16 cellular contexts compared by ENCODE assay signal in the genomic region with DNA sequence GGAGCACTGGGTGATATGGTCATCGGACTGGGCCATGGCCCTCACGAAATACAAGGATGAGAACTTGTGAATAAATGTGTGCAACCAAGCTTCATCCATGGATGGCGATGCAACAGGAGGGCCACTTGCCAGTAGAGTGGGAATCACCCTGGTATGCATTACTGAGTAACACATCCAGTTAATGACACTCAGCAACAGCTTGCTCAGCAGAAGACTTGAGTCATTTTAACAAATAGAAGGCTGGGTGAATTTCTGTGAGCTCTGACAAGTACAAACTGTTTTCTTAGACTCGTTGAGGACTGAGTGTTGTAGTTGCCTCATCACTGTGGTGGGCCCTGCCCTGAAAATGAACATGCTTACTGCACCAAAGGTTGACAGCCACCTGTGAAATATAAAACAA.
DNase-seq lines count a peak whose midpoint lies in the region; ATAC-seq, FAIRE-seq and TF ChIP-seq lines count a peak whose summit lies in the region.
"Had no signal": no experiment of that assay in that cellular context is flagged by ENCODE, and none has a peak within 500 bp of the region (broad histone marks: within the 10 kb centered on the region; RNA-seq: fewer than 3 reads in every experiment).

No MANE protein-coding gene starts in this region.

- TF ChIP-seq EP300 in A549 (IDR thresholded peaks at IDR 0.05) = no peak

- H3K4me1 ChIP-seq in A549 = no peaks in the 10 kb centered on the region
- H3K4me1 ChIP-seq: parathyroid adenoma, tibial artery had no signal

- TF ChIP-seq CTCF in A549 (IDR thresholded peaks at IDR 0.05) = no peak

- no peaks in the 10 kb centered on the region for H3K9me3 Mint-ChIP-seq in stimulated activated memory B cell treated with anti-CD40 and anti-IgM and Interleukin-4, amounts not matched to agents 10 μg/mL and 1 μg/mL and 100 μg/mL, for 72 hours
- H3K9me3 Mint-ChIP-seq in activated CD4-positive, alpha-beta T cell treated with anti-CD3 and anti-CD28 coated beads, Interleukin-2, amount 10 ng/mL, durations not matched to agents 7 days and 5 days = peaks cover 2% of the 10 kb centered on the region

- POLR2A ChIA-PET in A549 (lab: Yijun Ruan, JAX) = no interaction called here
- POLR2A ChIA-PET in activated CD4-positive, alpha-beta T cell treated with anti-CD3 and anti-CD28 coated beads, Interleukin-2, amount 10 ng/mL, durations not matched to agents 7 days and 5 days (lab: Charles Lee) = no interaction called here

- H3K27ac ChIP-seq in A549 = peak overlapping the region; percentile 36 to 43; a peak in 4 of 6 replicates
- H3K27ac ChIP-seq: parathyroid adenoma, tibial artery had no signal

- H3K4me1 Mint-ChIP-seq in stimulated activated memory B cell treated with anti-CD40 and anti-IgM and Interleukin-4, amounts not matched to agents 10 μg/mL and 1 μg/mL and 100 μg/mL, for 72 hours = no peaks in the 10 kb centered on the region
- no peaks in the 10 kb centered on the region for H3K4me1 Mint-ChIP-seq in activated CD4-positive, alpha-beta T cell treated with anti-CD3 and anti-CD28 coated beads, Interleukin-2, amount 10 ng/mL, durations not matched to agents 7 days and 5 days

- TF ChIP-seq POLR2A in A549 (IDR thresholded peaks at IDR 0.05; ENCODE audit: low read length) = no peak

- H3K9me3 ChIP-seq in A549 = no peaks in the 10 kb centered on the region
- H3K9me3 ChIP-seq: HAP-1, tibial artery had no signal

- H3K36me3 Mint-ChIP-seq in stimulated activated memory B cell treated with anti-CD40 and anti-IgM and Interleukin-4, amounts not matched to agents 10 μg/mL and 1 μg/mL and 100 μg/mL, for 72 hours = no peaks in the 10 kb centered on the region
- H3K36me3 Mint-ChIP-seq in activated CD4-positive, alpha-beta T cell treated with anti-CD3 and anti-CD28 coated beads, Interleukin-2, amount 10 ng/mL, durations not matched to agents 7 days and 5 days (ENCODE audit: low read depth) = no peaks in the 10 kb centered on the region

- CTCF ChIA-PET in A549 (lab: Yijun Ruan, JAX) = no interaction called here
- CTCF ChIA-PET in activated CD4-positive, alpha-beta T cell treated with anti-CD3 and anti-CD28 coated beads, Interleukin-2, amount 10 ng/mL, durations not matched to agents 7 days and 5 days (lab: Charles Lee) = no interaction called here

- H3K4me2 ChIP-seq in A549 = no peak overlapping the region

- WGBS in A549 (ENCODE audit: missing lambda C conversion rate) = 40% methylated on average over 4 of the region's 4 CpGs

- TF ChIP-seq RAD21 in A549 (conservative IDR thresholded peaks at IDR 0.05 in 1 of 2, IDR thresholded peaks at IDR 0.05 in 1 of 2) = no peak

- ATAC-seq in A549 (peak; percentile 27 to 47; a peak in 2 of 6 replicates), GM21619 (IDR thresholded peaks at IDR 0.05; ENCODE audit: unreplicated experiment) (no peak), HG03196 (IDR thresholded peaks at IDR 0.05; ENCODE audit: unreplicated experiment) (no peak)
- no peak for ATAC-seq in stimulated activated memory B cell treated with anti-CD40 and anti-IgM and Interleukin-4, amounts not matched to agents 10 μg/mL and 1 μg/mL and 100 μg/mL, for 72 hours
- ATAC-seq: activated CD8-positive, alpha-beta T cell treated with anti-CD3 and anti-CD28 coated beads, Interleukin-2, amount 10 ng/mL, durations not matched to agents 7 days and 5 days; Panc1 had no signal

- FAIRE-seq in A549 (lab: Jason Lieb, UNC) = no peak

- H3K27ac Mint-ChIP-seq in stimulated activated memory B cell treated with anti-CD40 and anti-IgM and Interleukin-4, amounts not matched to agents 10 μg/mL and 1 μg/mL and 100 μg/mL, for 72 hours = no peak overlapping the region
- no peak overlapping the region for H3K27ac Mint-ChIP-seq in activated CD4-positive, alpha-beta T cell treated with anti-CD3 and anti-CD28 coated beads, Interleukin-2, amount 10 ng/mL, durations not matched to agents 7 days and 5 days
- H3K27ac Mint-ChIP-seq: activated CD8-positive, alpha-beta T cell treated with anti-CD3 and anti-CD28 coated beads, Interleukin-2, amount 10 ng/mL, durations not matched to agents 7 days and 5 days had no signal

- H3K27me3 Mint-ChIP-seq in stimulated activated memory B cell treated with anti-CD40 and anti-IgM and Interleukin-4, amounts not matched to agents 10 μg/mL and 1 μg/mL and 100 μg/mL, for 72 hours = no peaks in the 10 kb centered on the region
- H3K27me3 Mint-ChIP-seq in activated CD4-positive, alpha-beta T cell treated with anti-CD3 and anti-CD28 coated beads, Interleukin-2, amount 10 ng/mL, durations not matched to agents 7 days and 5 days = no peaks in the 10 kb centered on the region

- no peak overlapping the region for H3K4me3 Mint-ChIP-seq in stimulated activated memory B cell treated with anti-CD40 and anti-IgM and Interleukin-4, amounts not matched to agents 10 μg/mL and 1 μg/mL and 100 μg/mL, for 72 hours
- H3K4me3 Mint-ChIP-seq in activated CD4-positive, alpha-beta T cell treated with anti-CD3 and anti-CD28 coated beads, Interleukin-2, amount 10 ng/mL, durations not matched to agents 7 days and 5 days = no peak overlapping the region
- H3K4me3 Mint-ChIP-seq: activated CD8-positive, alpha-beta T cell treated with anti-CD3 and anti-CD28 coated beads, Interleukin-2, amount 10 ng/mL, durations not matched to agents 7 days and 5 days had no signal

- no peak overlapping the region for H3K4me3 ChIP-seq in A549
- H3K4me3 ChIP-seq: HAP-1, tibial artery had no signal

- DNase-seq in A549 (ENCODE audit: low read depth in 1 of 2, low spot score in 1 of 2) = peak in 1 of 2 experiments; percentile 21
- peak; percentile 69 for DNase-seq in GM03348 (ENCODE audit: low spot score)
- peak; percentile 93 for DNase-seq in amniotic epithelial cell (ENCODE audit: low read depth)
- DNase-seq in glomerular visceral epithelial cell (ENCODE audit: extremely low spot score) = peak; percentile 46
- no peak for DNase-seq in activated CD4-positive, alpha-beta T cell treated with anti-CD3 and anti-CD28 coated beads, Interleukin-2, amount 10 ng/mL, durations not matched to agents 7 days and 5 days
- DNase-seq: activated CD8-positive, alpha-beta T cell treated with anti-CD3 and anti-CD28 coated beads, Interleukin-2, amount 10 ng/mL, durations not matched to agents 7 days and 5 days; AML-193; caudate nucleus; stimulated activated CD4-positive, alpha-beta T cell treated with anti-CD3 and anti-CD28 coated beads, Interleukin-15, amount 100 ng/mL, for 24 hours; tibial artery had no signal

TF ChIP-seq in A549, 52 proteins besides CTCF, POLR2A, EP300 and RAD21:
- TF ChIP-seq RCOR1 (IDR thresholded peaks at IDR 0.05; ENCODE audit: low read depth, low read length) (no peak), MAZ (IDR thresholded peaks at IDR 0.05; ENCODE audit: borderline replicate concordance, low read depth, low read length) (no peak), HDAC2 (IDR thresholded peaks at IDR 0.05) (no peak), POLR2AphosphoS2 (conservative IDR thresholded peaks at IDR 0.05; ENCODE audit: low read length) (no peak), CBX2 (IDR thresholded peaks at IDR 0.05; ENCODE audit: borderline replicate concordance, low read depth) (no peak), ZC3H11A (IDR thresholded peaks at IDR 0.05) (no peak), RARB (CRISPR knock-in tag; IDR thresholded peaks at IDR 0.05) (no peak), ZFP36 (IDR thresholded peaks at IDR 0.05; ENCODE audit: borderline replicate concordance, partially characterized antibody) (no peak), USF2 (IDR thresholded peaks at IDR 0.05) (no peak), TP53 (CRISPR knock-in tag; IDR thresholded peaks at IDR 0.05) (no peak), HOXB13 (CRISPR knock-in tag; IDR thresholded peaks at IDR 0.05; ENCODE audit: low read depth) (no peak), NPAS2 (CRISPR knock-in tag; IDR thresholded peaks at IDR 0.05; ENCODE audit: borderline replicate concordance) (no peak)
- TF ChIP-seq, protein P1, sequence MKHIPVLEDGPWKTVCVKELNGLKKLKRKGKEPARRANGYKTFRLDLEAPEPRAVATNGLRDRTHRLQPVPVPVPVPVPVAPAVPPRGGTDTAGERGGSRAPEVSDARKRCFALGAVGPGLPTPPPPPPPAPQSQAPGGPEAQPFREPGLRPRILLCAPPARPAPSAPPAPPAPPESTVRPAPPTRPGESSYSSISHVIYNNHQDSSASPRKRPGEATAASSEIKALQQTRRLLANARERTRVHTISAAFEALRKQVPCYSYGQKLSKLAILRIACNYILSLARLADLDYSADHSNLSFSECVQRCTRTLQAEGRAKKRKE (CRISPR knock-in tag; IDR thresholded peaks at IDR 0.05; ENCODE audit: low read depth) = no peak

Comparison
In these comparisons a context has a peak if more than half of its experiments do, and no peak if none do; other contexts are left out.
1. ATAC-seq: peak in A549 (2 of 2); none in GM21619 (single experiment), stimulated activated memory B cell treated with anti-CD40 and anti-IgM and Interleukin-4, amounts not matched to agents 10 μg/mL and 1 μg/mL and 100 μg/mL, for 72 hours (single experiment) and HG03196 (single experiment).